1 cellular context compared by ENCODE assay signal in the genomic region with DNA sequence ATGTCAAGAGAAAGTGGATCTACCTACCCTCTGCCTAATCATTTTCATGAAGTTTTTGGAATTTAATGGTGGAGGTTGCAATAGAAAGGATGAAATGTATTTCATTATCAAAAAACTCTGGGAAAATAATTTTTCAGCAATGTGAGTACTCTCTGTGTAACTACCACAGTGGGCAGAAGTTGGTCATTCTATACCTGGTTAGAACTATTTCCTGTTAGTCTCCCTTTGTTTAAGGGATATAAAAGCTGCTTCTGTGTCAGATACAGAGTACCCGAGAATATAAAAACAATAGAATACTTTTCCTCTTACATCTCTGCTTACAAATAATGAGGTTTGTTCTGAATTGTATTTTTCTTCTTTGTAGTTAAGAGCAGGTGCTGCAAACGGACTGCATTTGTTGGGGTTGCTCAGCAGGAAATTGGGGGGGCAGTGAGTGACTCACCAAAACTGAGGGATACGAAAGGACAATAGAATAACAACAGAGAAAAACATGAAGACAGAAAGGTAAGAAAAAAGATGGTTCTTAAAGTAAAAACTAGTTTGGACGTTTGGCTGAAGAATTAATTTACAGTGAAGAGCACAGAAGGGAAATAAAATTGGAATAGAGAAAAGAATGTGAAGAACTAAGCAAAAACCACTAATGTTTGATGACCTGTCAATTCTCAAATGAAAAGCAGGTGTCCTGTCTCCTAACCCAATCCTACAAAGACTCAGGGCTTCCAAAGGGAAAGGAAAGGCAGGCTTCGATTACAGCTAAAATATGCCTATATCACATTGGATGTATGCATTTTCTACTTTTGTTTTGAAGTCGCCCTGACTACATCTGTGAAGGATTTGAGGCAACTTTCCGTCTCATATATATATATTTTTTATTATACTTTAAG.
TF ChIP-seq lines count a peak whose summit lies in the region.

No MANE protein-coding gene starts in this region.

TF ChIP-seq in endothelial cell of umbilical vein, 7 proteins besides CTCF, POLR2A, EP300 and RAD21:
- TF ChIP-seq JUN (IDR thresholded peaks at IDR 0.05; ENCODE audit: borderline replicate concordance, insufficient read depth, insufficient read length, low read depth) (peak; percentile 90), POLR2AphosphoS5 (IDR thresholded peaks at IDR 0.05; ENCODE audit: insufficient read depth, low read depth, low read length) (peak; percentile 23), FOS (IDR thresholded peaks at IDR 0.05; ENCODE audit: borderline replicate concordance, insufficient read depth, low read length) (peak; percentile 96)
- TF ChIP-seq, protein P1, sequence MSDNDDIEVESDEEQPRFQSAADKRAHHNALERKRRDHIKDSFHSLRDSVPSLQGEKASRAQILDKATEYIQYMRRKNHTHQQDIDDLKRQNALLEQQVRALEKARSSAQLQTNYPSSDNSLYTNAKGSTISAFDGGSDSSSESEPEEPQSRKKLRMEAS (IDR thresholded peaks at IDR 0.05; ENCODE audit: insufficient read depth, insufficient read length), result no peak
TF ChIP-seq in endothelial cell of umbilical vein: peak in this region for 3.
